In the genomic region with DNA sequence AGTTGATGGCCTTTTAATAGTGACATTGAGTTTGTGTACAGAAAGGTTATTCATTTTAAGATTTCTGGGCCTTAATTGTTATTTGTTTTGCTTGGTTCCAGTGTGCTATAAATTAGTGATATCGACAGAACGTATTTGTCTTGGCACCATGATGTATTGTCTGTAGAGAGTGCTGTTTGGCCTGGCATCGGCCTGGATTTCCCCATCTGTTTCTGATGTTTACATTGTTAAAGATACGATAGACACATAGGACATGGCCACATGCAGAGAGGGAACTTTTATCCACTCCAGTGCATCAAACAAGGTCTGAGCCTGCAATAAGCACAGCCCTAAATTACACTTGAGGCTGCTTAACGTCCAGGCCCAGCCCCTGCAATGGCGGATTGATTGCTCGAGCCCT, we compare ENCODE assay signal across 18 cellular contexts.
DNase-seq lines count a peak whose midpoint lies in the region.
"Had no signal": no experiment of that assay in that cellular context is flagged by ENCODE, and none has a peak within 500 bp of the region (broad histone marks: within the 10 kb centered on the region; RNA-seq: fewer than 3 reads in every experiment).

No MANE protein-coding gene starts in this region.

- no peak overlapping the region for H2AFZ ChIP-seq in GM23248

- DNase-seq in DMS153 (lab: John Stamatoyannopoulos, UW) (peak; percentile 95), NCI-H1694 (lab: John Stamatoyannopoulos, UW) (peak; percentile 92), NCI-H345 treated with DMSO at 0.1 percent for 48 hours (lab: John Stamatoyannopoulos, UW; ENCODE audit: unreplicated experiment) (peak; percentile 83), left kidney (ENCODE audit: low read depth, low spot score) (peak; percentile 40), GM23248 (no peak), cardiac septum (ENCODE audit: low spot score) (no peak), hippocampal formation (lab: John Stamatoyannopoulos, UW) (no peak)
- DNase-seq in activated naive CD4-positive, alpha-beta T cell treated with anti-CD3 and anti-CD28 coated beads for 36 hours: no peak
- DNase-seq: activated CD8-positive, alpha-beta memory T cell treated with anti-CD3 and anti-CD28 coated beads, Interleukin-2, amount 10 ng/mL, durations not matched to agents 7 days and 5 days; CD4-positive, CD25-positive, alpha-beta regulatory T cell; HCEC 1CT; stimulated activated CD4-positive, alpha-beta T cell treated with anti-CD3 and anti-CD28 coated beads, Interleukin-15, amount 100 ng/mL, for 24 hours; stimulated activated naive B cell treated with anti-CD40 and anti-IgM and Interleukin-4, amounts not matched to agents 10 μg/mL and 1 μg/mL and 100 μg/mL, for 72 hours had no signal

- H4K20me1 ChIP-seq in GM23248 (ENCODE audit: insufficient read depth): no peaks in the 10 kb centered on the region

- H3K27ac Mint-ChIP-seq in activated naive CD4-positive, alpha-beta T cell treated with anti-CD3 and anti-CD28 coated beads for 36 hours: no peak overlapping the region
- H3K27ac Mint-ChIP-seq: activated CD8-positive, alpha-beta memory T cell treated with anti-CD3 and anti-CD28 coated beads, Interleukin-2, amount 10 ng/mL, durations not matched to agents 7 days and 5 days; activated T-helper 2 cell treated with anti-CD3 and anti-CD28 coated beads, Interferon-gamma antibody, Interleukin-2, Interleukin-4, amounts not matched to agents 10 μg/mL and 5 μg/mL and 100 μg/mL, durations not matched to agents 14 hours and 24 hours and 36 hours; CD4-positive, CD25-positive, alpha-beta regulatory T cell; stimulated activated naive B cell treated with anti-CD40 and anti-IgM and Interleukin-4, amounts not matched to agents 10 μg/mL and 1 μg/mL and 100 μg/mL, for 72 hours had no signal

- no peak overlapping the region for H3K27ac ChIP-seq in GM23248
- H3K27ac ChIP-seq: breast epithelium, tibial nerve had no signal

- H3K9me2 ChIP-seq in GM23248 (ENCODE audit: insufficient read depth): no peaks in the 10 kb centered on the region

- H3K9me3 Mint-ChIP-seq in activated naive CD4-positive, alpha-beta T cell treated with anti-CD3 and anti-CD28 coated beads for 36 hours: peaks cover 2% of the 10 kb centered on the region
- H3K9me3 Mint-ChIP-seq: activated T-helper 2 cell treated with anti-CD3 and anti-CD28 coated beads, Interferon-gamma antibody, Interleukin-2, Interleukin-4, amounts not matched to agents 10 μg/mL and 5 μg/mL and 100 μg/mL, durations not matched to agents 14 hours and 24 hours and 36 hours had no signal

- no peaks in the 10 kb centered on the region for H3K27me3 Mint-ChIP-seq in activated naive CD4-positive, alpha-beta T cell treated with anti-CD3 and anti-CD28 coated beads for 36 hours (ENCODE audit: low read depth)
- H3K27me3 Mint-ChIP-seq: activated CD8-positive, alpha-beta memory T cell treated with anti-CD3 and anti-CD28 coated beads, Interleukin-2, amount 10 ng/mL, durations not matched to agents 7 days and 5 days; CD4-positive, CD25-positive, alpha-beta regulatory T cell; stimulated activated naive B cell treated with anti-CD40 and anti-IgM and Interleukin-4, amounts not matched to agents 10 μg/mL and 1 μg/mL and 100 μg/mL, for 72 hours had no signal

- no peaks in the 10 kb centered on the region for H3K79me2 ChIP-seq in GM23248 (ENCODE audit: insufficient read depth)

- no peaks in the 10 kb centered on the region for H3F3A ChIP-seq in GM23248 (ENCODE audit: insufficient read depth)

- peaks cover 9% of the 10 kb centered on the region; the same call in 1 of the 2 replicates for H3K27me3 ChIP-seq in GM23248 (replicated peaks; ENCODE audit: insufficient read depth)
- H3K27me3 ChIP-seq: breast epithelium, tibial nerve had no signal

- H3K4me1 Mint-ChIP-seq in activated naive CD4-positive, alpha-beta T cell treated with anti-CD3 and anti-CD28 coated beads for 36 hours (ENCODE audit: low read depth): no peaks in the 10 kb centered on the region
- H3K4me1 Mint-ChIP-seq: activated CD8-positive, alpha-beta memory T cell treated with anti-CD3 and anti-CD28 coated beads, Interleukin-2, amount 10 ng/mL, durations not matched to agents 7 days and 5 days; CD4-positive, CD25-positive, alpha-beta regulatory T cell; stimulated activated naive B cell treated with anti-CD40 and anti-IgM and Interleukin-4, amounts not matched to agents 10 μg/mL and 1 μg/mL and 100 μg/mL, for 72 hours had no signal

- no peak overlapping the region for H3K4me3 Mint-ChIP-seq in activated naive CD4-positive, alpha-beta T cell treated with anti-CD3 and anti-CD28 coated beads for 36 hours
- H3K4me3 Mint-ChIP-seq: activated CD8-positive, alpha-beta memory T cell treated with anti-CD3 and anti-CD28 coated beads, Interleukin-2, amount 10 ng/mL, durations not matched to agents 7 days and 5 days; CD4-positive, CD25-positive, alpha-beta regulatory T cell; neural crest cell; stimulated activated naive B cell treated with anti-CD40 and anti-IgM and Interleukin-4, amounts not matched to agents 10 μg/mL and 1 μg/mL and 100 μg/mL, for 72 hours had no signal

- H3K36me3 ChIP-seq in GM23248 (ENCODE audit: low read depth): no peaks in the 10 kb centered on the region
- H3K36me3 ChIP-seq: breast epithelium, tibial nerve had no signal

- H3K4me2 ChIP-seq in GM23248 (ENCODE audit: unreplicated experiment): no peak overlapping the region

- in situ Hi-C loops in GM23248 (cut with MboI): no loop called here

- H3K4me3 ChIP-seq in GM23248: no peak overlapping the region
- H3K4me3 ChIP-seq: breast epithelium, K562, tibial nerve had no signal

- intact Hi-C loops in activated naive CD4-positive, alpha-beta T cell treated with anti-CD3 and anti-CD28 coated beads for 36 hours (cut with micrococcal nuclease): no loop called here
- intact Hi-C loops in cardiac septum (cut with DNase I): no loop called here

- no peaks in the 10 kb centered on the region for H3K9me3 ChIP-seq in GM23248 (ENCODE audit: low read depth)
- H3K9me3 ChIP-seq: breast epithelium, tibial nerve had no signal

- H3K9ac ChIP-seq in GM23248: no peak overlapping the region

- no peaks in the 10 kb centered on the region for H3K36me3 Mint-ChIP-seq in activated naive CD4-positive, alpha-beta T cell treated with anti-CD3 and anti-CD28 coated beads for 36 hours (ENCODE audit: low read depth)
- H3K36me3 Mint-ChIP-seq: activated CD8-positive, alpha-beta memory T cell treated with anti-CD3 and anti-CD28 coated beads, Interleukin-2, amount 10 ng/mL, durations not matched to agents 7 days and 5 days; CD4-positive, CD25-positive, alpha-beta regulatory T cell; stimulated activated naive B cell treated with anti-CD40 and anti-IgM and Interleukin-4, amounts not matched to agents 10 μg/mL and 1 μg/mL and 100 μg/mL, for 72 hours had no signal

- H3K4me1 ChIP-seq in GM23248 (ENCODE audit: insufficient read depth): no peaks in the 10 kb centered on the region
- H3K4me1 ChIP-seq: breast epithelium, tibial nerve had no signal

- 26 to 31% methylated on average over 7 of the region's 7 CpGs for WGBS in GM23248 (ENCODE audit: low coverage in 1 of 2, low lambda C conversion rate in 2 of 2, missing lambda C conversion rate in 2 of 2), 2 experiments

- CTCF ChIA-PET in activated naive CD4-positive, alpha-beta T cell treated with anti-CD3 and anti-CD28 coated beads for 36 hours (lab: Charles Lee): interaction anchor here (0.6 kb wide), 1 partner anchor 805 kb away, joined by 4 read pairs; no protein-coding TSS in a partner anchor

Comparison
In these comparisons a context has a peak if more than half of its experiments do, and no peak if none do; other contexts are left out.
1. DNase-seq: peak in DMS153 (single experiment), NCI-H1694 (single experiment), NCI-H345 treated with DMSO at 0.1 percent for 48 hours (single experiment) and left kidney (single experiment); none in GM23248 (single experiment), activated naive CD4-positive, alpha-beta T cell treated with anti-CD3 and anti-CD28 coated beads for 36 hours (single experiment), cardiac septum (single experiment) and hippocampal formation (0 of 2).